ENCODE assay signal across 8 cellular contexts in genomic region chr10:26859241-26860025, GRCh38. TPM values are rescaled to one million over a fixed set of nuclear protein-coding genes. Genes with fewer than 3 reads are reported as not detected.
DNase-seq lines count a peak whose midpoint lies in the region; ATAC-seq, FAIRE-seq and TF ChIP-seq lines count a peak whose summit lies in the region.

No MANE protein-coding gene starts in this region.

- H3K9me3 ChIP-seq in SJSA1 (replicated peaks): no peaks in the 10 kb centered on the region
- H3K9me3 ChIP-seq in gastrocnemius medialis: no peaks in the 10 kb centered on the region

- TF ChIP-seq POLR2A in gastrocnemius medialis (IDR thresholded peaks at IDR 0.05): no peak

- in situ Hi-C loops in gastrocnemius medialis (cut with MboI; ENCODE audit: low sequenced_read_pairs in 4 of 4): loop anchor here in 2 of 4 donors (10.0 to 25.0 kb wide), 3 partner anchors 147 to 378 kb away; partner anchors contain the start of genes ACBD5 (in 1 of the 2), MASTL (in 1 of the 2) and YME1L1 (in 1 of the 2)
- in situ Hi-C loops in G401 (cut with HindIII; ENCODE audit: low sequenced_read_pairs): no loop called here

- H3K27me3 ChIP-seq in SJSA1 (replicated peaks) (no peaks in the 10 kb centered on the region; the same call in 1 of the 2 replicates), gastrocnemius medialis (no peaks in the 10 kb centered on the region)

- peak overlapping the region; percentile 77 for H3K27ac ChIP-seq in SJSA1
- peak overlapping the region; percentile 92 to 99 (median 98) for H3K27ac ChIP-seq in gastrocnemius medialis

- peaks cover 5% of the 10 kb centered on the region; the same call in 1 of the 2 replicates for H3K36me3 ChIP-seq in SJSA1
- no peaks in the 10 kb centered on the region for H3K36me3 ChIP-seq in gastrocnemius medialis

- H3K4me1 ChIP-seq in SJSA1 (replicated peaks) (peaks cover 13% of the 10 kb centered on the region), gastrocnemius medialis (peaks cover 39 to 43% of the 10 kb centered on the region in 2 donors)

- H3K4me3 ChIP-seq in SJSA1 (peak overlapping the region; percentile 78), fibroblast of pulmonary artery (replicated peaks; ENCODE audit: low read depth, low read length) (peak overlapping the region; percentile 94), gastrocnemius medialis (peak overlapping the region; percentile 91 to 99 (median 96))

- no peak for DNase-seq in GM18507 (ENCODE audit: extremely low spot score, insufficient read length, low read depth)
- no peak for DNase-seq in SJSA1 (ENCODE audit: low read depth in 1 of 2, low spot score in 2 of 2)
- DNase-seq in fibroblast of pulmonary artery (ENCODE audit: low read depth): peak; percentile 25
- DNase-seq in gastrocnemius medialis: no peak
- no peak for DNase-seq in NCI-H1105 treated with DMSO at 0.1 percent for 48 hours (lab: John Stamatoyannopoulos, UW)
- DNase-seq in G401 (ENCODE audit: low spot score): no peak
- no peak for DNase-seq in nucleus accumbens (lab: John Stamatoyannopoulos, UW)
- DNase-seq in activated CD4-positive, alpha-beta T cell treated with anti-CD3 and anti-CD28 coated beads, Interleukin-2, amount 50 U/mL, for 4 hours: no peak

- peak; percentile 77 for FAIRE-seq in GM18507 (lab: Jason Lieb, UNC)

- TF ChIP-seq CTCF in fibroblast of pulmonary artery (IDR thresholded peaks at IDR 0.05; ENCODE audit: low read length, missing control alignments): no peak
- TF ChIP-seq CTCF in gastrocnemius medialis (IDR thresholded peaks at IDR 0.05 in 4 of 5, conservative IDR thresholded peaks at IDR 0.05 in 1 of 5): no peak

- ATAC-seq in gastrocnemius medialis: no peak

- intact Hi-C loops in gastrocnemius medialis (cut with DNase I; ENCODE audit: low total_unique reads): loop anchor here (2.0 to 10.0 kb wide), 5 partner anchors 162 to 1815 kb away; partner anchors contain the start of genes ACBD5, BAMBI, PDSS1 and RAB18

RNA-seq across cellular contexts. Expression of gene ABI1, which starts 1.3 kb away (rescaled TPM):
- 39.4 and 62.5 TPM in 2 replicates for total RNA-seq in SJSA1 (2014; rRNA removed; shearing (Covaris generic))
- 10 to 100 TPM; 20.9 to 32.6 (median 28.3) TPM for total RNA-seq in gastrocnemius medialis
- total RNA-seq in G401 (2014; rRNA removed; shearing (Covaris generic)): 44.9 and 45.2 TPM in 2 replicates
